Comparison of ENCODE assay signal across 16 cellular contexts in genomic region chr4:128384091-128384520, GRCh38.
DNase-seq lines count a peak whose midpoint lies in the region; ATAC-seq and TF ChIP-seq lines count a peak whose summit lies in the region.
"Had no signal": no experiment of that assay in that cellular context is flagged by ENCODE, and none has a peak within 500 bp of the region (broad histone marks: within the 10 kb centered on the region; RNA-seq: fewer than 3 reads in every experiment).

No MANE protein-coding gene starts in this region.

- no peak for TF ChIP-seq POLR2A in vagina (IDR thresholded peaks at IDR 0.05)

- H3K27ac ChIP-seq in vagina (peak overlapping the region; percentile 80), left lung (no peak overlapping the region)
- H3K27ac ChIP-seq: ascending aorta had no signal

- no peak for ATAC-seq in left lung
- ATAC-seq: activated T-helper 17 cell treated with anti-CD3 and anti-CD28 coated beads, Interleukin-2, amount 50 U/mL, for 72 hours; GM23338 had no signal

- H3K9me3 ChIP-seq in vagina (no peaks in the 10 kb centered on the region), left lung (no peaks in the 10 kb centered on the region)
- H3K9me3 ChIP-seq: ascending aorta, prostate gland had no signal

- H3K27me3 ChIP-seq in vagina (no peaks in the 10 kb centered on the region), left lung (no peaks in the 10 kb centered on the region)
- H3K27me3 ChIP-seq: ascending aorta had no signal

- intact Hi-C loops in vagina (cut with DNase I) = loop anchor here (10.0 kb wide), 2 partner anchors 99 to 171 kb away; partner anchors contain the start of gene PGRMC2
- intact Hi-C loops in left lung (cut with DNase I) = no loop called here

- H3K4me1 ChIP-seq in vagina (peaks cover 59% of the 10 kb centered on the region), left lung (peaks cover 0 to 7% of the 10 kb centered on the region in 2 donors)
- H3K4me1 ChIP-seq: prostate gland had no signal

- peak; percentile 80 for DNase-seq in GM04504 (ENCODE audit: low read depth)
- peak; percentile 55 for DNase-seq in astrocyte of the spinal cord (ENCODE audit: low read depth, low spot score)
- peak; percentile 75 for DNase-seq in islet precursor cell
- DNase-seq in vagina (ENCODE audit: extremely low spot score in 2 of 2) = no peak
- no peak for DNase-seq in NCI-H2171 treated with DMSO at 0.1 percent for 48 hours (lab: John Stamatoyannopoulos, UW)
- DNase-seq in left lung = no peak
- DNase-seq in ACHN = no peak
- DNase-seq: activated CD4-positive, alpha-beta memory T cell treated with anti-CD3 and anti-CD28 coated beads for 36 hours; CD8-positive, alpha-beta memory T cell; kidney; NCI-H1092 treated with DMSO at 0.1 percent for 48 hours; NCI-H345 had no signal

- no peak for TF ChIP-seq CTCF in astrocyte of the spinal cord (IDR thresholded peaks at IDR 0.05; ENCODE audit: low read depth, low read length)
- no peak for TF ChIP-seq CTCF in vagina (IDR thresholded peaks at IDR 0.05)
- no peak for TF ChIP-seq CTCF in left lung (IDR thresholded peaks at IDR 0.05)

- in situ Hi-C loops in astrocyte of the spinal cord (cut with HindIII; ENCODE audit: low sequenced_read_pairs) (no loop called here), ACHN (cut with HindIII; ENCODE audit: low pct_ligation_motif_present, low pct_unique_long_range_greater_than_20kb, low sequenced_read_pairs) (no loop called here)

- H3K4me3 ChIP-seq in astrocyte of the spinal cord (ENCODE audit: low read depth, low read length) (no peak overlapping the region), vagina (no peak overlapping the region), left lung (no peak overlapping the region)
- H3K4me3 ChIP-seq: ascending aorta, GM23338, prostate gland had no signal

- H3K36me3 ChIP-seq in vagina (no peaks in the 10 kb centered on the region), left lung (no peaks in the 10 kb centered on the region)
- H3K36me3 ChIP-seq: ascending aorta, prostate gland had no signal

Comparison
In these comparisons a context has a peak if more than half of its experiments do, and no peak if none do; other contexts are left out.
1. DNase-seq: peak in GM04504 (single experiment), astrocyte of the spinal cord (single experiment) and islet precursor cell (single experiment); none in vagina (0 of 2), NCI-H2171 treated with DMSO at 0.1 percent for 48 hours (single experiment), left lung (0 of 2) and ACHN (single experiment).